10 cellular contexts compared by ENCODE assay signal in genomic region chr9:89814340-89815040, GRCh38.
DNase-seq lines count a peak whose midpoint lies in the region; ATAC-seq, FAIRE-seq and TF ChIP-seq lines count a peak whose summit lies in the region.
"Had no signal": no experiment of that assay in that cellular context is flagged by ENCODE, and none has a peak within 500 bp of the region (broad histone marks: within the 10 kb centered on the region; RNA-seq: fewer than 3 reads in every experiment).

No MANE protein-coding gene starts in this region.

- peak in 1 of 2 donors; percentile 12 for TF ChIP-seq CTCF in endothelial cell of umbilical vein (IDR thresholded peaks at IDR 0.05; ENCODE audit: extremely low read depth in 1 of 2, insufficient read depth in 1 of 2, low read depth in 1 of 2, low read length in 2 of 2)
- no peak for TF ChIP-seq CTCF in smooth muscle cell (IDR thresholded peaks at IDR 0.05; ENCODE audit: borderline replicate concordance, insufficient read depth, poor library complexity, severe bottlenecking)
- no peak for TF ChIP-seq CTCF in MCF 10A (IDR thresholded peaks at IDR 0.05; ENCODE audit: unreplicated experiment)

- no peaks in the 10 kb centered on the region for H3K9me1 ChIP-seq in endothelial cell of umbilical vein (replicated peaks; ENCODE audit: control insufficient read depth, extremely low read depth, insufficient read depth, low read length)

- no peaks in the 10 kb centered on the region for H3K27me3 ChIP-seq in endothelial cell of umbilical vein (ENCODE audit: control insufficient read depth in 2 of 2, insufficient read depth in 2 of 2, low read length in 2 of 2)
- no peaks in the 10 kb centered on the region for H3K27me3 ChIP-seq in smooth muscle cell (ENCODE audit: low read depth)

- H3K4me2 ChIP-seq in endothelial cell of umbilical vein (ENCODE audit: insufficient read depth, low read length) (peak overlapping the region; percentile 18), smooth muscle cell (peak overlapping the region; percentile 16)

- no peaks in the 10 kb centered on the region for H3K9me3 Mint-ChIP-seq in MCF 10A (ENCODE audit: unreplicated experiment)
- H3K9me3 Mint-ChIP-seq: activated T-cell treated with anti-CD3 and anti-CD28 coated beads, Interleukin-2, amount 50 U/mL, for 72 hours had no signal

- H3K4me3 ChIP-seq in endothelial cell of umbilical vein (replicated peaks in 1 of 3; ENCODE audit: insufficient read depth in 1 of 3, low read depth in 1 of 3, low read length in 3 of 3) (no peak overlapping the region), smooth muscle cell (no peak overlapping the region)

- WGBS in smooth muscle cell (ENCODE audit: low lambda C conversion rate): 23% methylated on average over 9 of the region's 9 CpGs

- H3F3A ChIP-seq in smooth muscle cell (ENCODE audit: low read depth): peaks cover 10% of the 10 kb centered on the region

- TF ChIP-seq POLR2A in endothelial cell of umbilical vein (IDR thresholded peaks at IDR 0.05; ENCODE audit: low read depth, low read length): no peak

- H3K36me3 Mint-ChIP-seq in MCF 10A (ENCODE audit: insufficient read depth, unreplicated experiment): no peaks in the 10 kb centered on the region

- H3K9ac ChIP-seq in endothelial cell of umbilical vein (replicated peaks; ENCODE audit: extremely low read depth, insufficient read depth, low read length) (peak overlapping the region; percentile 29), smooth muscle cell (ENCODE audit: low read depth) (no peak overlapping the region)

- POLR2A ChIA-PET in endothelial cell of umbilical vein (lab: Charles Lee) (interaction anchor here (0.6 kb wide), 1 partner anchor 202 kb away, joined by 5 read pairs; no protein-coding TSS in a partner anchor), MCF 10A (lab: Yijun Ruan, JAX) (no interaction called here)

- H3K27ac ChIP-seq in endothelial cell of umbilical vein (ENCODE audit: insufficient read depth, low read depth, low read length): peak overlapping the region; percentile 42
- peak overlapping the region; percentile 15 for H3K27ac ChIP-seq in smooth muscle cell (ENCODE audit: low read depth)

- H3K9me3 ChIP-seq in endothelial cell of umbilical vein (replicated peaks; ENCODE audit: control insufficient read depth, insufficient read depth, low read length) (no peaks in the 10 kb centered on the region), smooth muscle cell (replicated peaks; ENCODE audit: low read depth) (no peaks in the 10 kb centered on the region)

- H2AFZ ChIP-seq in endothelial cell of umbilical vein (ENCODE audit: low read depth, low read length): peak overlapping the region; percentile 80
- H2AFZ ChIP-seq in smooth muscle cell (ENCODE audit: low read depth): peak overlapping the region; percentile 23

- intact Hi-C loops in endothelial cell of umbilical vein (cut with micrococcal nuclease) (loop anchor here (2.0 to 10.0 kb wide), 2 partner anchors 82 to 500 kb away; partner anchors contain the start of genes CKS2 and SECISBP2), MCF 10A (cut with micrococcal nuclease) (loop anchor here (10.0 kb wide), 1 partner anchor 210 kb away; the partner anchor contains the start of gene GADD45G)

- no peak overlapping the region for H3K4me3 Mint-ChIP-seq in MCF 10A (ENCODE audit: unreplicated experiment)

- ATAC-seq in HG03025 (IDR thresholded peaks at IDR 0.05; ENCODE audit: low FRiP score, unreplicated experiment) (no peak), HG03521 (IDR thresholded peaks at IDR 0.05; ENCODE audit: unreplicated experiment) (no peak)

- peaks cover 31% of the 10 kb centered on the region for H3K27me3 Mint-ChIP-seq in MCF 10A (ENCODE audit: insufficient read depth, unreplicated experiment)

- dilution Hi-C loops in endothelial cell of umbilical vein (cut with MboI; ENCODE audit: extremely low pct_ligation_motif_present, low sequenced_read_pairs): no loop called here

- H3K79me2 ChIP-seq in endothelial cell of umbilical vein (ENCODE audit: control insufficient read depth, insufficient read depth, low read length): no peaks in the 10 kb centered on the region
- H3K79me2 ChIP-seq in smooth muscle cell (ENCODE audit: low read depth): no peaks in the 10 kb centered on the region

- CTCF ChIA-PET in endothelial cell of umbilical vein (lab: Charles Lee) (interaction anchor here (0.6 to 1.2 kb wide), 4 partner anchors 132 to 1824 kb away, joined by 3 to 6 read pairs (median 3); no protein-coding TSS in a partner anchor), MCF 10A (lab: Yijun Ruan, JAX) (no interaction called here)

- BruUV-seq in endothelial cell of umbilical vein (replicated peaks; lab: Mats Ljungman, UMichigan) (no TSS peak), MCF 10A (replicated peaks; lab: Mats Ljungman, UMichigan) (no TSS peak)

- H3K27ac Mint-ChIP-seq in MCF 10A (ENCODE audit: low read depth, unreplicated experiment): no peak overlapping the region
- H3K27ac Mint-ChIP-seq: activated T-cell treated with anti-CD3 and anti-CD28 coated beads, Interleukin-2, amount 50 U/mL, for 72 hours had no signal

- no peaks in the 10 kb centered on the region for H4K20me1 ChIP-seq in endothelial cell of umbilical vein (replicated peaks; ENCODE audit: control insufficient read depth, extremely low read depth, insufficient read depth, low read length)
- H4K20me1 ChIP-seq in smooth muscle cell (ENCODE audit: low read depth): no peaks in the 10 kb centered on the region

- DNase-seq in NCI-H748 (lab: John Stamatoyannopoulos, UW; ENCODE audit: unreplicated experiment) (peak; percentile 9), NCI-H748 treated with DMSO at 0.1 percent for 48 hours (lab: John Stamatoyannopoulos, UW) (no peak), NCI-H2227 treated with DMSO at 0.1 percent for 48 hours (lab: John Stamatoyannopoulos, UW) (peak; percentile 37), endothelial cell of umbilical vein (ENCODE audit: low read depth, low spot score) (peak; percentile 60), smooth muscle cell (lab: John Stamatoyannopoulos, UW; ENCODE audit: unreplicated experiment) (no peak), MCF 10A (ENCODE audit: unreplicated experiment) (no peak)
- DNase-seq: activated T-cell treated with anti-CD3 and anti-CD28 coated beads, Interleukin-2, amount 50 U/mL, for 72 hours; occipital lobe had no signal

- no peaks in the 10 kb centered on the region for H3K36me3 ChIP-seq in endothelial cell of umbilical vein (ENCODE audit: control insufficient read depth in 2 of 2, extremely low read depth in 1 of 2, insufficient read depth in 2 of 2, low read length in 2 of 2)
- H3K36me3 ChIP-seq in smooth muscle cell (ENCODE audit: low read depth): no peaks in the 10 kb centered on the region

- peak; percentile 93 for FAIRE-seq in endothelial cell of umbilical vein (lab: Jason Lieb, UNC)

- no peaks in the 10 kb centered on the region for H3K4me1 Mint-ChIP-seq in MCF 10A (ENCODE audit: insufficient read depth, unreplicated experiment)

- H3K4me1 ChIP-seq in endothelial cell of umbilical vein (ENCODE audit: control insufficient read depth, extremely low read depth, insufficient read depth, low read length) (peaks cover 19% of the 10 kb centered on the region), smooth muscle cell (ENCODE audit: low read depth) (no peaks in the 10 kb centered on the region)

TF ChIP-seq in endothelial cell of umbilical vein, 7 proteins besides CTCF, POLR2A, EP300 and RAD21:
- peak; percentile 51 for TF ChIP-seq JUN (IDR thresholded peaks at IDR 0.05; ENCODE audit: borderline replicate concordance, insufficient read depth, insufficient read length, low read depth)
- peak; percentile 73 for TF ChIP-seq POLR2AphosphoS5 (IDR thresholded peaks at IDR 0.05; ENCODE audit: insufficient read depth, low read depth, low read length)
- peak; percentile 26 for TF ChIP-seq GATA2 (IDR thresholded peaks at IDR 0.05; ENCODE audit: insufficient read depth, insufficient read length, low read depth, low read length)
- TF ChIP-seq FOS (IDR thresholded peaks at IDR 0.05; ENCODE audit: borderline replicate concordance, insufficient read depth, low read length): peak; percentile 88
- TF ChIP-seq MYC (IDR thresholded peaks at IDR 0.05; ENCODE audit: low read depth, low read length): no peak
- no peak for TF ChIP-seq MAX (IDR thresholded peaks at IDR 0.05; ENCODE audit: insufficient read depth, insufficient read length)
- TF ChIP-seq EZH2 (IDR thresholded peaks at IDR 0.05; ENCODE audit: borderline replicate concordance, low read depth, low read length, severe bottlenecking): no peak

Comparison
In these comparisons a context has a peak if more than half of its experiments do, and no peak if none do; other contexts are left out.
1. DNase-seq: peak in NCI-H748 (single experiment), NCI-H2227 treated with DMSO at 0.1 percent for 48 hours (single experiment) and endothelial cell of umbilical vein (single experiment); none in NCI-H748 treated with DMSO at 0.1 percent for 48 hours (single experiment), smooth muscle cell (single experiment) and MCF 10A (single experiment).